Comparison of ENCODE assay signal across 1 cellular context in the genomic region with DNA sequence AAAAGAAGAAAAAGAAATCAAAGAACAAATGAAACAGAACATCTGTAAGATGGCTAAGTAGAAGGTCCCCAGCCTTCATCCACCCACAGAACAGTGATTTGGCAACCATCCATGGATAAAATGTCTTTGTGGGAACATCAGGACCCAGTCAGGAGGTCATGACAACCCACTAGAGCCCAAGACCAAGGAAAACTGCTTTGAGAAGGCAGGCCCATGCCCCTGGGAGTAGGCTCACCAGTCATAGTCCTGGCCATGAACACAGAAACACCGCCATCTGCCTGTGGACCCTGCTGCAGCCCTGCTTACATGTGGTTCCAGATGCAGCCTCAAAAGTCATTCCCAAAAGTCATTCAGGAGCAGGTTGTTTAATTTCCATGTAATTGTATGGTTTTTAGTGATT.
TF ChIP-seq lines count a peak whose summit lies in the region.

No MANE protein-coding gene starts in this region.

TF ChIP-seq in K562, 482 proteins besides CTCF, POLR2A, EP300 and RAD21:
- peak; percentile 38; the same call in 1 of the 2 replicates for TF ChIP-seq MAX (CRISPR knock-in tag; IDR thresholded peaks at IDR 0.05)
